1 cellular context compared by ENCODE assay signal in the genomic region with DNA sequence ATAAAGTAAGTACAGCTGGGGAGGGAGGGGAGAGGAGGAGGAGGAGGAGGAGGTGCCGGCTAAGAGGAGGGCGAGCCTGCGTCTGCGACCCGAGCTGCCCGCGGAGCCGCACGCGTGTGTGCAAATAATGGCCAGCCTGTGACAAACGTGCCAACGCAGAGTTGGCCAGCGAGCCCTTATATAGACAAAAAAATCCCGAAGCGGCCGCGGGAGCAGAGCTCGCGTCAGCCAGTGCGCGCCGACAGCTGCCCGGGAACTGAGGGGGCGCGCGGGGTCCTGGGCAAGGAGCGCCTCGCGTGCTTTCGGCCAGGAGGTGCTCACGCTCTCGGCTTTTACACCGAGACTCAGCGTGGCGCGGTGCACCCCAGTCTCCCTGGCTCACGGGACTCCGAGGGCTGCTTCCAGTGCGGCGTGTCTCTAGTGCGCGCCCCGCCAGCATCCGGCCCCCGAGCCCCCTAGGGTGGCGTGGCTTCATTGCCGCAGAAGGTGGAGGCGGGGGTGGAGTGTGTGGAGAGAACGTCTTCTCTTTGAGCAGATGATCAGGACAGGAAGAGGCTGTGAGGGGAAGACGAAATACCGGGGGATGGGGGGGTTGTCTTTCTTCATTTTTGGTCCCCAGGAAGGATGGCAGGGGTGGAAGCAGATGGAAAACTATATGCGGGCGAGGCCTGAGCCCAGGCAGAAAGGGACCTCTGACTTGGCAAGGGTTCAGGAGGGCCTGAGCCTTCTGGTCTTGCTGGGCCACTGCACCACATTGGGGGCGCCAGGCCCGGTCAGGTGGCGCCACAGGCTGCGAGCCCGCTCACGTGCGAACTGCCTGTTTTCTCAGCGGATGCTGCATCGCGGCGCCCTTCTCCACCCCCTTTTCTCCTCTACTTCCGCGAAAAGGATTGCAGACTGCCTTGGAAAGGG.
TF ChIP-seq lines count a peak whose summit lies in the region.

No MANE protein-coding gene starts in this region.

TF ChIP-seq in WTC11, 78 proteins besides CTCF, POLR2A, EP300 and RAD21 (continued from another document):
- TF ChIP-seq, protein P1, sequence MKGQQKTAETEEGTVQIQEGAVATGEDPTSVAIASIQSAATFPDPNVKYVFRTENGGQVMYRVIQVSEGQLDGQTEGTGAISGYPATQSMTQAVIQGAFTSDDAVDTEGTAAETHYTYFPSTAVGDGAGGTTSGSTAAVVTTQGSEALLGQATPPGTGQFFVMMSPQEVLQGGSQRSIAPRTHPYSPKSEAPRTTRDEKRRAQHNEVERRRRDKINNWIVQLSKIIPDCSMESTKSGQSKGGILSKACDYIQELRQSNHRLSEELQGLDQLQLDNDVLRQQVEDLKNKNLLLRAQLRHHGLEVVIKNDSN (CRISPR knock-in tag; IDR thresholded peaks at IDR 0.05) = peak; percentile 85
- TF ChIP-seq ETV6 (CRISPR knock-in tag; IDR thresholded peaks at IDR 0.05) = peak; percentile 81
